12 cellular contexts compared by ENCODE assay signal in genomic region chr1:117092594-117092993, GRCh38. TPM values are rescaled to one million over a fixed set of nuclear protein-coding genes. Genes with fewer than 3 reads are reported as not detected.
A peak's percentile ranks its signal among the peaks of the same experiment; 100 is the strongest.
DNase-seq lines count a peak whose midpoint lies in the region; ATAC-seq and TF ChIP-seq lines count a peak whose summit lies in the region.
"Had no signal": no experiment of that assay in that cellular context is flagged by ENCODE, and none has a peak within 500 bp of the region (broad histone marks: within the 10 kb centered on the region; RNA-seq: fewer than 3 reads in every experiment).

No MANE protein-coding gene starts in this region.

- no peak overlapping the region for H3K14ac ChIP-seq in neuronal stem cell (ENCODE audit: low read length)

- no peak overlapping the region for H3K18ac ChIP-seq in neuronal stem cell (ENCODE audit: low read length)

- 93 to 95% methylated on average over 5 of the region's 5 CpGs for WGBS in endodermal cell (ENCODE audit: insufficient coverage in 1 of 2, insufficient read length in 1 of 2), 2 experiments
- WGBS in neuronal stem cell (ENCODE audit: extremely low coverage in 2 of 2, insufficient read length in 2 of 2, insufficient replicate concordance in 1 of 2), 2 donors, result no CpG with 5 or more reads among the region's 5 CpGs

- H3K27ac Mint-ChIP-seq in endodermal cell, result peak overlapping the region; percentile 87
- H3K27ac Mint-ChIP-seq: memory B cell had no signal

- H3K9ac ChIP-seq in endodermal cell (ENCODE audit: extremely low read depth, low read length, poor library complexity, severe bottlenecking) (no peak overlapping the region), neuronal stem cell (ENCODE audit: low read depth, low read length, poor library complexity) (no peak overlapping the region)

- H3K27ac ChIP-seq in ACC112 (ENCODE audit: low read depth, low read length) (peak overlapping the region; percentile 97), endodermal cell (ENCODE audit: low read depth, low read length) (peak overlapping the region; percentile 74), neuronal stem cell (replicated peaks; ENCODE audit: low read length) (no peak overlapping the region)
- H3K27ac ChIP-seq: body of pancreas, C4-2B had no signal

- DNase-seq in LHCN-M2 (ENCODE audit: low read depth) (peak; percentile 41), endodermal cell (no peak), neuronal stem cell (ENCODE audit: low spot score) (no peak), mesenteric fat pad (ENCODE audit: low spot score) (no peak), SW 1271 (lab: John Stamatoyannopoulos, UW) (no peak)
- DNase-seq: activated CD8-positive, alpha-beta T cell treated with anti-CD3 and anti-CD28 coated beads, Interleukin-2, amount 10 ng/mL, durations not matched to agents 7 days and 5 days had no signal

- no peaks in the 10 kb centered on the region for H3K27me3 Mint-ChIP-seq in endodermal cell (ENCODE audit: insufficient read depth)
- H3K27me3 Mint-ChIP-seq: memory B cell had no signal

- H3K4me2 ChIP-seq in neuronal stem cell (ENCODE audit: insufficient read depth, low read length, poor library complexity, severe bottlenecking), result no peak overlapping the region

- H3K4me1 Mint-ChIP-seq in endodermal cell, result peaks cover 4% of the 10 kb centered on the region

- H2BK12ac ChIP-seq in neuronal stem cell (ENCODE audit: low read length), result no peak overlapping the region

- no peak overlapping the region for H2BK15ac ChIP-seq in neuronal stem cell (ENCODE audit: low read length)

- H4K8ac ChIP-seq in neuronal stem cell (ENCODE audit: low read depth, low read length), result no peak overlapping the region

- H2BK5ac ChIP-seq in neuronal stem cell (ENCODE audit: low read length), result no peak overlapping the region

- H3K4me3 Mint-ChIP-seq in endodermal cell, result no peak overlapping the region
- H3K4me3 Mint-ChIP-seq: activated CD8-positive, alpha-beta T cell treated with anti-CD3 and anti-CD28 coated beads, Interleukin-2, amount 10 ng/mL, durations not matched to agents 7 days and 5 days; memory B cell had no signal

- H3K4me3 ChIP-seq in ACC112 (ENCODE audit: low read depth, low read length) (peak overlapping the region; percentile 33; the same call in 1 of the 2 replicates), endodermal cell (ENCODE audit: low read length) (no peak overlapping the region), neuronal stem cell (ENCODE audit: low read length in 2 of 2) (no peak overlapping the region)
- H3K4me3 ChIP-seq: body of pancreas had no signal

- no peak for TF ChIP-seq CTCF in endodermal cell (conservative IDR thresholded peaks at IDR 0.05)

- H3K36me3 Mint-ChIP-seq in endodermal cell (ENCODE audit: low read depth), result peaks cover 65% of the 10 kb centered on the region

- ATAC-seq in GM21723 (IDR thresholded peaks at IDR 0.05; ENCODE audit: unreplicated experiment), result no peak
- ATAC-seq in GM18907 (IDR thresholded peaks at IDR 0.05; ENCODE audit: unreplicated experiment), result no peak
- ATAC-seq: activated CD8-positive, alpha-beta T cell treated with anti-CD3 and anti-CD28 coated beads, Interleukin-2, amount 10 ng/mL, durations not matched to agents 7 days and 5 days; body of pancreas had no signal

- H2AFZ ChIP-seq in ACC112 (ENCODE audit: low read length, unreplicated experiment) (no peak overlapping the region), neuronal stem cell (ENCODE audit: low read length) (peak overlapping the region; percentile 55)

- no peak overlapping the region for H3K23ac ChIP-seq in neuronal stem cell (ENCODE audit: low read depth, low read length, poor library complexity)

- H3K9me3 ChIP-seq in endodermal cell (ENCODE audit: control insufficient read depth, low read length), result no peaks in the 10 kb centered on the region
- H3K9me3 ChIP-seq in neuronal stem cell (replicated peaks in 1 of 2; ENCODE audit: control insufficient read depth in 2 of 2, insufficient read depth in 1 of 2, low read depth in 1 of 2, low read length in 2 of 2), result no peaks in the 10 kb centered on the region
- H3K9me3 ChIP-seq: body of pancreas had no signal

- H3K79me1 ChIP-seq in neuronal stem cell (ENCODE audit: low read depth, low read length), result no peaks in the 10 kb centered on the region

- no peak overlapping the region for H2BK120ac ChIP-seq in neuronal stem cell (ENCODE audit: low read depth, low read length)

- H3K27me3 ChIP-seq in ACC112 (ENCODE audit: insufficient read depth, low read length), result no peaks in the 10 kb centered on the region
- H3K27me3 ChIP-seq in endodermal cell (ENCODE audit: control insufficient read depth, insufficient read depth, low read length, poor library complexity, severe bottlenecking), result no peaks in the 10 kb centered on the region
- no peaks in the 10 kb centered on the region for H3K27me3 ChIP-seq in neuronal stem cell (ENCODE audit: control insufficient read depth in 3 of 3, insufficient read depth in 3 of 3, low read depth in 1 of 3, low read length in 3 of 3)
- H3K27me3 ChIP-seq: body of pancreas had no signal

- H2AK5ac ChIP-seq in neuronal stem cell (ENCODE audit: low read depth, low read length), result no peak overlapping the region

- H3K4ac ChIP-seq in neuronal stem cell (ENCODE audit: low read length), result no peak overlapping the region

- H3K79me2 ChIP-seq in ACC112 (ENCODE audit: control insufficient read depth, insufficient read depth, low read length, unreplicated experiment), result no peaks in the 10 kb centered on the region

- peaks cover 14% of the 10 kb centered on the region for H3K36me3 ChIP-seq in ACC112 (ENCODE audit: insufficient read depth, low read length)
- H3K36me3 ChIP-seq in endodermal cell (ENCODE audit: control insufficient read depth, insufficient read depth, low read length), result peaks cover 79% of the 10 kb centered on the region
- H3K36me3 ChIP-seq in neuronal stem cell (replicated peaks in 1 of 2; ENCODE audit: control insufficient read depth in 2 of 2, insufficient read depth in 2 of 2, low read length in 2 of 2), result peaks cover 10 to 97% of the 10 kb centered on the region in 2 donors

- H4K91ac ChIP-seq in neuronal stem cell (ENCODE audit: low read depth, low read length, poor library complexity), result no peak overlapping the region

- peaks cover 55% of the 10 kb centered on the region for H3K4me1 ChIP-seq in ACC112 (ENCODE audit: control insufficient read depth, insufficient read depth, low read length, unreplicated experiment)
- no peaks in the 10 kb centered on the region for H3K4me1 ChIP-seq in endodermal cell (ENCODE audit: control insufficient read depth, insufficient read depth, low read length)
- peaks cover 22 to 26% of the 10 kb centered on the region in 2 donors for H3K4me1 ChIP-seq in neuronal stem cell (ENCODE audit: control insufficient read depth in 2 of 2, insufficient read depth in 1 of 2, low read depth in 1 of 2, low read length in 2 of 2)

- H3K9me3 Mint-ChIP-seq in endodermal cell, result no peaks in the 10 kb centered on the region
- H3K9me3 Mint-ChIP-seq: memory B cell had no signal

RNA-seq across cellular contexts. Expression of gene TRIM45, which starts 29.0 kb away (rescaled TPM):
- 1.9 and 2.6 TPM in 2 replicates for total RNA-seq in LHCN-M2 (2014; rRNA removed)
- polyA plus RNA-seq in LHCN-M2 (2012), result 1.5 TPM
- total RNA-seq in endodermal cell, result 10 to 100 TPM; 13.4 to 16.5 TPM
- 34.2 TPM for polyA plus RNA-seq in endodermal cell (2013, experiment 1 of 2)
- 23.2 TPM for polyA plus RNA-seq in endodermal cell (2013, experiment 2 of 2)
- polyA plus RNA-seq in neuronal stem cell (2013, experiment 1 of 2), result 19.1 TPM
- 19.2 TPM for polyA plus RNA-seq in neuronal stem cell (2013, experiment 2 of 2)
- total RNA-seq in mesenteric fat pad, result 0.64 TPM

RNA-seq across cellular contexts. Expression of gene TTF2, which starts 32.5 kb away (rescaled TPM):
- total RNA-seq in LHCN-M2 (2014; rRNA removed) (22.8 and 26.2 TPM in 2 replicates), endodermal cell (10 to 100 TPM; 70.9 to 71.9 TPM), mesenteric fat pad (15.1 TPM)
- polyA plus RNA-seq in LHCN-M2 (2012), result 9.2 TPM
- 26.0 TPM for polyA plus RNA-seq in endodermal cell (2013, experiment 1 of 2)
- 25.5 TPM for polyA plus RNA-seq in endodermal cell (2013, experiment 2 of 2)
- polyA plus RNA-seq in neuronal stem cell (2013, experiment 1 of 2), result 11.5 TPM
- 11.6 TPM for polyA plus RNA-seq in neuronal stem cell (2013, experiment 2 of 2)
